In the genomic region with DNA sequence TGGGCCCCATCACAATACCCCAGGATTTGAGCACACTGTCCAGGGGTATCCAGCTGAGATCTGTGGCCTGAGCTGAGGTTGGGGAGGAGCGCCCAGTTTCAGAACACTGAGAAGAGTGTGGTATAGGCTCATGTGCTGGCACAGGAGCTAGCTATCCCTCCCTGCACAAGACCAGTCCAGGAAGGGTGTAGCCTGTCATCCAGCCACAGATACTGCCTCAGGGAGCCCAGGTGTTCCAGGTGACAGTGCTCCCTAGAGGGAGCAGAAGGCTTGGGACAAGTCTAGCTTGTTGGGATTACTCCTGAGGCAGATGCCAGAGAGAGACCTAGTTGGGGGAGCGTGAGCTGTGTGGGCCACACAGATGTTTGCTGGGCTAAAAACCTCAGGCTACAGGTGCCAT, we compare ENCODE assay signal across 22 cellular contexts.
DNase-seq lines count a peak whose midpoint lies in the region; ATAC-seq and TF ChIP-seq lines count a peak whose summit lies in the region.
"Had no signal": no experiment of that assay in that cellular context is flagged by ENCODE, and none has a peak within 500 bp of the region (broad histone marks: within the 10 kb centered on the region; RNA-seq: fewer than 3 reads in every experiment).

No MANE protein-coding gene starts in this region.

- no peak for TF ChIP-seq EP300 in gastroesophageal sphincter (IDR thresholded peaks at IDR 0.05)

- peak; percentile 28 for ATAC-seq in gastroesophageal sphincter
- peak; percentile 66 for ATAC-seq in left colon
- peak; percentile 9 for ATAC-seq in aorta (ENCODE audit: low FRiP score)
- ATAC-seq: GM12878 had no signal

- H3K36me3 ChIP-seq in gastroesophageal sphincter = no peaks in the 10 kb centered on the region
- H3K36me3 ChIP-seq in aorta (ENCODE audit: control insufficient read depth in 1 of 2, insufficient read depth in 2 of 2, low read length in 1 of 2) = no peaks in the 10 kb centered on the region
- H3K36me3 ChIP-seq: BE2C, BLaER1 had no signal

- intact Hi-C loops in left colon (cut with DNase I, micrococcal nuclease) (no loop called here), aorta (cut with DNase I) (no loop called here)

- H3K27ac ChIP-seq in gastroesophageal sphincter = no peak overlapping the region
- no peak overlapping the region for H3K27ac ChIP-seq in aorta (ENCODE audit: low read depth in 1 of 2, low read length in 2 of 2)
- H3K27ac ChIP-seq: BLaER1 had no signal

- 80% methylated on average over 1 of the region's 2 CpGs; no CpG with 5 or more reads in 1 of the 2 donors for WGBS in gastroesophageal sphincter (ENCODE audit: low coverage in 1 of 2), 2 donors
- 82 to 91% methylated on average over 2 of the region's 2 CpGs for WGBS in aorta, 2 donors

- no peak for TF ChIP-seq CTCF in gastroesophageal sphincter (IDR thresholded peaks at IDR 0.05)

- DNase-seq in left colon (no peak), aorta (no peak), NCI-H446 (lab: John Stamatoyannopoulos, UW) (no peak)
- no peak for DNase-seq in activated CD4-positive, CD25-positive, alpha-beta regulatory T cell (lab: John Stamatoyannopoulos, UW)
- DNase-seq: 8988T; ACHN; BE2C; C1 segment of cervical spinal cord; CD4-positive, alpha-beta memory T cell; CD4-positive, CD25-positive, alpha-beta regulatory T cell; CD8-positive, alpha-beta memory T cell; COR-L47; DMS 273 treated with DMSO at 0.1 percent for 48 hours; DMS153; DMS53; DMS79; DND-41; EL; GDM1 had no signal

- H3K4me3 ChIP-seq in gastroesophageal sphincter (no peak overlapping the region), aorta (ENCODE audit: low read length in 2 of 2) (no peak overlapping the region)
- H3K4me3 ChIP-seq: BLaER1, GM12878 had no signal

- H3K9me3 ChIP-seq in gastroesophageal sphincter = no peaks in the 10 kb centered on the region
- no peaks in the 10 kb centered on the region for H3K9me3 ChIP-seq in aorta (ENCODE audit: control insufficient read depth, low read length)
- H3K9me3 ChIP-seq: BE2C, BLaER1 had no signal

- TF ChIP-seq POLR2A in gastroesophageal sphincter (IDR thresholded peaks at IDR 0.05) = no peak

- H3K27me3 ChIP-seq in gastroesophageal sphincter = no peaks in the 10 kb centered on the region
- no peaks in the 10 kb centered on the region for H3K27me3 ChIP-seq in aorta (ENCODE audit: control insufficient read depth in 1 of 2, insufficient read depth in 2 of 2, low read length in 1 of 2)
- H3K27me3 ChIP-seq: BE2C had no signal

- H3K4me1 ChIP-seq in gastroesophageal sphincter (no peaks in the 10 kb centered on the region), aorta (ENCODE audit: control insufficient read depth in 1 of 2, insufficient read depth in 2 of 2, low read length in 2 of 2) (no peaks in the 10 kb centered on the region)
- H3K4me1 ChIP-seq: BE2C, BLaER1 had no signal

Comparison
In these comparisons a context has a peak if more than half of its experiments do, and no peak if none do; other contexts are left out.
1. ATAC-seq: peak in every context shown above with its lines; median percentile 66 in left colon; 28 in gastroesophageal sphincter; 9 in aorta.